ENCODE assay signal across 8 cellular contexts in the genomic region with DNA sequence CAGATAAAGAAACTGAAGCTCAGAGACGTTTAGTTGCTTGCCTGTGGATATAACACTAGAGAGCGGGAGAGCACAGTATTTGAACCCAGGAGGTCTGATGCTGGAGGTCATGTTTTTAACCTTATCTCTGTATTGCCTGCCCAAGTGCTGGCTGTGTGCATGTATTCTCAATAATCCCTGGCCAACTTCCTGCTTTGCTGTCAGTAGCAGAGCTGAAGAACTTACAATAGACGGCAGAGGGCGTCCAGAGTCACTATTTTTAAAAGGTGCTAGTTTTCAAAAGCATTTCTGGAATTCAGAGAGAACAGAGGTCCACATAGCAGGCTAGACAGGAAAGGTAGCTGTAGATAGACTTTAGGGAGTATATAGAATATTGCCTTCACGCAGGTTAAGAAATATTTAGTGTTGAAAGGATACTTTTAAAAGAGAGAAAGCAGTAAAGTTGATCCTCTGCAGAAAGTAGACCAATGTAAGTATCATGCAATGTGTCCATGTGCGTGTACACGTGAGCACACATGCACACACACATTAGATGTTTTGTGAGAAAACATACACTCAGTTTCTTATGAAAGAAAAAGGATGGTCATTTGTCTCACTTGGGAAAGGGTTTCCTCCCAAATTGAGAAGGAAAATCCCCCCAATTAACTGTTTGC. TPM values are rescaled to one million over a fixed set of nuclear protein-coding genes. Genes with fewer than 3 reads are reported as not detected.
DNase-seq lines count a peak whose midpoint lies in the region; ATAC-seq and TF ChIP-seq lines count a peak whose summit lies in the region.

No MANE protein-coding gene starts in this region.

- ATAC-seq in GM23338: peak; percentile 68

- no peak overlapping the region for H3K4me3 Mint-ChIP-seq in GM23338

- peaks cover 39% of the 10 kb centered on the region for H3K4me1 Mint-ChIP-seq in GM23338

- H3K27ac Mint-ChIP-seq in GM23338: no peak overlapping the region

- no peaks in the 10 kb centered on the region for H4K20me1 ChIP-seq in GM23338 (replicated peaks; ENCODE audit: insufficient read depth)
- no peaks in the 10 kb centered on the region for H4K20me1 ChIP-seq in Loucy (ENCODE audit: insufficient read depth, low read length, poor library complexity, severe bottlenecking)

- no peaks in the 10 kb centered on the region for H3F3A ChIP-seq in GM23338 (replicated peaks; ENCODE audit: low read depth)
- no peaks in the 10 kb centered on the region for H3F3A ChIP-seq in Loucy (ENCODE audit: low read depth)

- H3K9ac ChIP-seq in Loucy (ENCODE audit: low read depth, low read length, poor library complexity, severe bottlenecking): no peak overlapping the region

- H3K36me3 Mint-ChIP-seq in GM23338 (ENCODE audit: low read depth): peaks cover 16% of the 10 kb centered on the region

- TF ChIP-seq CTCF in GM23338 (conservative IDR thresholded peaks at IDR 0.05; ENCODE audit: low read depth in 2 of 2) (peak; percentile 60 to 62), Loucy (conservative IDR thresholded peaks at IDR 0.05; ENCODE audit: low read length) (peak; percentile 80), cardiac fibroblast (IDR thresholded peaks at IDR 0.05; ENCODE audit: low read depth, low read length) (peak; percentile 70), kidney epithelial cell (IDR thresholded peaks at IDR 0.05; ENCODE audit: insufficient read depth, low read length, poor library complexity, severe bottlenecking) (peak; percentile 69)

- no peaks in the 10 kb centered on the region for H3K36me3 ChIP-seq in GM23338 (ENCODE audit: insufficient read depth)
- H3K36me3 ChIP-seq in Loucy (ENCODE audit: insufficient read depth, low read length): no peaks in the 10 kb centered on the region
- H3K36me3 ChIP-seq in SJCRH30: peaks cover 9% of the 10 kb centered on the region; the same call in 1 of the 2 replicates
- H3K36me3 ChIP-seq in kidney epithelial cell (ENCODE audit: control insufficient read depth, insufficient read depth, low read length): peaks cover 1% of the 10 kb centered on the region

- H3K27ac ChIP-seq in GM23338 (ENCODE audit: low read depth) (no peak overlapping the region), SJCRH30 (no peak overlapping the region)

- H3K79me2 ChIP-seq in GM23338 (replicated peaks; ENCODE audit: insufficient read depth) (no peaks in the 10 kb centered on the region), Loucy (ENCODE audit: insufficient read depth, low read length) (no peaks in the 10 kb centered on the region)

- H3K27me3 ChIP-seq in GM23338 (ENCODE audit: insufficient read depth) (no peaks in the 10 kb centered on the region), Loucy (ENCODE audit: insufficient read depth, low read length, poor library complexity, severe bottlenecking) (no peaks in the 10 kb centered on the region), SJCRH30 (no peaks in the 10 kb centered on the region), kidney epithelial cell (ENCODE audit: control insufficient read depth, insufficient read depth, low read length) (no peaks in the 10 kb centered on the region)

- peak; percentile 12 for DNase-seq in NCI-H345 (lab: John Stamatoyannopoulos, UW)
- DNase-seq in NCI-H345 treated with DMSO at 0.1 percent for 48 hours (lab: John Stamatoyannopoulos, UW; ENCODE audit: unreplicated experiment): no peak
- peak; percentile 80 for DNase-seq in GM23338 (ENCODE audit: low spot score)
- peak; percentile 77 to 89 for DNase-seq in SJCRH30
- DNase-seq in cardiac fibroblast (ENCODE audit: low read depth in 2 of 2): peak; percentile 92 to 93
- no peak for DNase-seq in kidney epithelial cell (ENCODE audit: low read depth)
- DNase-seq in stimulated activated CD4-positive, alpha-beta T cell treated with anti-CD3 and anti-CD28 coated beads, Interleukin-4, amount 100 ng/mL, for 24 hours: peak; percentile 23

- no peaks in the 10 kb centered on the region for H3K27me3 Mint-ChIP-seq in GM23338 (ENCODE audit: insufficient read depth, low read depth, poor library complexity)

- H3K4me3 ChIP-seq in GM23338: no peak overlapping the region
- H3K4me3 ChIP-seq in Loucy (ENCODE audit: low read length, poor library complexity, severe bottlenecking): no peak overlapping the region
- H3K4me3 ChIP-seq in SJCRH30: no peak overlapping the region
- H3K4me3 ChIP-seq in cardiac fibroblast (replicated peaks in 1 of 2; ENCODE audit: low read depth in 2 of 2, low read length in 2 of 2): no peak overlapping the region
- H3K4me3 ChIP-seq in kidney epithelial cell (ENCODE audit: low read depth, low read length): no peak overlapping the region

- H3K9me3 Mint-ChIP-seq in GM23338: no peaks in the 10 kb centered on the region

- peaks cover 28% of the 10 kb centered on the region for H3K4me1 ChIP-seq in GM23338 (ENCODE audit: insufficient read depth)
- no peaks in the 10 kb centered on the region for H3K4me1 ChIP-seq in Loucy (ENCODE audit: insufficient read depth, low read length, poor library complexity, severe bottlenecking)
- H3K4me1 ChIP-seq in SJCRH30: peaks cover 36% of the 10 kb centered on the region

- H2AFZ ChIP-seq in GM23338: no peak overlapping the region
- H2AFZ ChIP-seq in Loucy (ENCODE audit: low read length): no peak overlapping the region

- peaks cover 7% of the 10 kb centered on the region; the same call in 1 of the 2 replicates for H3K9me2 ChIP-seq in GM23338 (ENCODE audit: insufficient read depth)
- H3K9me2 ChIP-seq in Loucy (replicated peaks; ENCODE audit: low read depth, low read length): no peaks in the 10 kb centered on the region

- H3K9me3 ChIP-seq in Loucy (ENCODE audit: insufficient read depth, low read depth, low read length) (no peaks in the 10 kb centered on the region), SJCRH30 (replicated peaks) (no peaks in the 10 kb centered on the region)

- H3K4me2 ChIP-seq in GM23338 (no peak overlapping the region), Loucy (ENCODE audit: low read depth, low read length, poor library complexity, severe bottlenecking) (no peak overlapping the region)

TF ChIP-seq in GM23338, 12 proteins besides CTCF, POLR2A, EP300 and RAD21 (continues in another document):
- TF ChIP-seq EZH2 (IDR thresholded peaks at IDR 0.05; ENCODE audit: low read depth, unreplicated experiment) (no peak), ZNF331 (CRISPR knock-in tag; IDR thresholded peaks at IDR 0.05; ENCODE audit: low read depth) (no peak)
- TF ChIP-seq, protein P1, sequence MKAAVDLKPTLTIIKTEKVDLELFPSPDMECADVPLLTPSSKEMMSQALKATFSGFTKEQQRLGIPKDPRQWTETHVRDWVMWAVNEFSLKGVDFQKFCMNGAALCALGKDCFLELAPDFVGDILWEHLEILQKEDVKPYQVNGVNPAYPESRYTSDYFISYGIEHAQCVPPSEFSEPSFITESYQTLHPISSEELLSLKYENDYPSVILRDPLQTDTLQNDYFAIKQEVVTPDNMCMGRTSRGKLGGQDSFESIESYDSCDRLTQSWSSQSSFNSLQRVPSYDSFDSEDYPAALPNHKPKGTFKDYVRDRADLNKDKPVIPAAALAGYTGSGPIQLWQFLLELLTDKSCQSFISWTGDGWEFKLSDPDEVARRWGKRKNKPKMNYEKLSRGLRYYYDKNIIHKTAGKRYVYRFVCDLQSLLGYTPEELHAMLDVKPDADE (IDR thresholded peaks at IDR 0.05): no peak

RNA-seq across cellular contexts. Expression of a gene that starts 46.3 kb away (rescaled TPM):
- total RNA-seq in GM23338 (2014; rRNA removed; shearing (Covaris generic)): 11.3 and 14.5 TPM in 2 replicates
- 4.3 and 8.8 TPM in 2 replicates for polyA plus RNA-seq in GM23338 (2016; fragmentation: Nextera tagmentation; extraction: Ambion mirVana)
- total RNA-seq in SJCRH30 (2014; rRNA removed; shearing (Covaris generic)): 12.7 and 13.4 TPM in 2 replicates
- total RNA-seq in kidney epithelial cell: 10.5 and 11.7 TPM in 2 replicates

RNA-seq across cellular contexts. Expression of a gene that starts 46.4 kb away (rescaled TPM):
- 128 and 141 TPM in 2 replicates for total RNA-seq in GM23338 (2014; rRNA removed; shearing (Covaris generic))
- polyA plus RNA-seq in GM23338 (2016; fragmentation: Nextera tagmentation; extraction: Ambion mirVana): 53.2 TPM in 2 replicates
- total RNA-seq in SJCRH30 (2014; rRNA removed; shearing (Covaris generic)): 98.5 and 105 TPM in 2 replicates
- 67.3 and 77.4 TPM in 2 replicates for total RNA-seq in kidney epithelial cell

Comparison
In these comparisons a context has a peak if more than half of its experiments do, and no peak if none do; other contexts are left out.
1. DNase-seq: peak in NCI-H345 (single experiment), GM23338 (single experiment), SJCRH30 (2 of 2), cardiac fibroblast (2 of 2) and stimulated activated CD4-positive, alpha-beta T cell treated with anti-CD3 and anti-CD28 coated beads, Interleukin-4, amount 100 ng/mL, for 24 hours (single experiment); none in NCI-H345 treated with DMSO at 0.1 percent for 48 hours (single experiment) and kidney epithelial cell (single experiment).
2. Peak in every context shown above with its lines, with median percentiles within 50 percentile points of each other: CTCF ChIP-seq.